ENCODE assay signal across 9 cellular contexts in genomic region chr11:5624489-5625278, GRCh38. TPM values are rescaled to one million over a fixed set of nuclear protein-coding genes. Genes with fewer than 3 reads are reported as not detected.
DNase-seq lines count a peak whose midpoint lies in the region; ATAC-seq and TF ChIP-seq lines count a peak whose summit lies in the region.
"Had no signal": no experiment of that assay in that cellular context is flagged by ENCODE, and none has a peak within 500 bp of the region (broad histone marks: within the 10 kb centered on the region; RNA-seq: fewer than 3 reads in every experiment).

TSS of gene TRIM34 (plus strand) at chr11:5625001. CDS start at chr11:5632332, 7,331 bp downstream.

- H3K9me3 ChIP-seq in parathyroid adenoma (ENCODE audit: control insufficient read depth, low read length) = no peaks in the 10 kb centered on the region

- H3K9ac ChIP-seq in parathyroid adenoma = no peak within 1 kb of the TSS

- H3K4me3 Mint-ChIP-seq in activated naive CD4-positive, alpha-beta T cell treated with anti-CD3 and anti-CD28 coated beads for 36 hours = peak within 1 kb of the TSS; percentile 87

- peaks cover 2% of the 10 kb centered on the region for H3K36me3 Mint-ChIP-seq in activated naive CD4-positive, alpha-beta T cell treated with anti-CD3 and anti-CD28 coated beads for 36 hours (ENCODE audit: low read depth)

- H2AFZ ChIP-seq in parathyroid adenoma = peak within 1 kb of the TSS; percentile 83

- CTCF ChIA-PET in activated naive CD4-positive, alpha-beta T cell treated with anti-CD3 and anti-CD28 coated beads for 36 hours (lab: Charles Lee) = interaction anchor here (0.6 to 1.2 kb wide), 2 partner anchors 44 to 61 kb away, joined by 4 to 7 read pairs; partner anchors contain the start of gene TRIM5

- H3K27me3 Mint-ChIP-seq in activated naive CD4-positive, alpha-beta T cell treated with anti-CD3 and anti-CD28 coated beads for 36 hours (ENCODE audit: low read depth) = no peaks in the 10 kb centered on the region

- H3K27ac ChIP-seq in parathyroid adenoma (peak within 1 kb of the TSS; percentile 51), urinary bladder (ENCODE audit: low read depth) (peak within 1 kb of the TSS; percentile 80)
- H3K27ac ChIP-seq: 22Rv1 had no signal

- H3K4me2 ChIP-seq in parathyroid adenoma (ENCODE audit: low read length) = peak within 1 kb of the TSS; percentile 59

- ATAC-seq in HG03095 (IDR thresholded peaks at IDR 0.05; ENCODE audit: unreplicated experiment) = peak; percentile 96

- H3K79me2 ChIP-seq in parathyroid adenoma = no peaks in the 10 kb centered on the region

- intact Hi-C loops in activated naive CD4-positive, alpha-beta T cell treated with anti-CD3 and anti-CD28 coated beads for 36 hours (cut with micrococcal nuclease) = loop anchor here (1.0 to 10.0 kb wide), 7 partner anchors 24 to 1017 kb away; partner anchors contain the start of genes ARFIP2, CNGA4, FHIP1B and OR52N2

- peaks cover 31% of the 10 kb centered on the region for H3K4me1 Mint-ChIP-seq in activated naive CD4-positive, alpha-beta T cell treated with anti-CD3 and anti-CD28 coated beads for 36 hours (ENCODE audit: low read depth)

- H3K27ac Mint-ChIP-seq in activated naive CD4-positive, alpha-beta T cell treated with anti-CD3 and anti-CD28 coated beads for 36 hours = peak within 1 kb of the TSS; percentile 88

- H3K36me3 ChIP-seq in parathyroid adenoma (ENCODE audit: control insufficient read depth, insufficient read depth, low read length) (no peaks in the 10 kb centered on the region), urinary bladder (ENCODE audit: insufficient read depth) (no peaks in the 10 kb centered on the region)

- no peak for TF ChIP-seq CTCF in parathyroid adenoma (IDR thresholded peaks at IDR 0.05)

- WGBS in urinary bladder = 19% methylated on average over 7 of the region's 7 CpGs

- H3K4me3 ChIP-seq in parathyroid adenoma (ENCODE audit: low read depth, low read length) = peak within 1 kb of the TSS; percentile 66
- peak within 1 kb of the TSS; percentile 63 for H3K4me3 ChIP-seq in urinary bladder (ENCODE audit: low read depth, low read length)

- H3K9me3 Mint-ChIP-seq in activated naive CD4-positive, alpha-beta T cell treated with anti-CD3 and anti-CD28 coated beads for 36 hours = no peaks in the 10 kb centered on the region

- DNase-seq in DMS 273 (lab: John Stamatoyannopoulos, UW; ENCODE audit: unreplicated experiment) (peak; percentile 4), DMS 273 treated with DMSO at 0.1 percent for 48 hours (lab: John Stamatoyannopoulos, UW) (no peak), RPMI7951 (ENCODE audit: low read depth) (peak; percentile 73), globus pallidus (ENCODE audit: low spot score) (peak; percentile 60)
- peak; percentile 73 for DNase-seq in activated naive CD4-positive, alpha-beta T cell treated with anti-CD3 and anti-CD28 coated beads for 36 hours

- H3K27me3 ChIP-seq in parathyroid adenoma (ENCODE audit: control insufficient read depth, insufficient read depth, low read length) = no peaks in the 10 kb centered on the region

- H3K4me1 ChIP-seq in parathyroid adenoma (no peaks in the 10 kb centered on the region), urinary bladder (ENCODE audit: insufficient read depth) (no peaks in the 10 kb centered on the region)

RNA-seq across cellular contexts. Expression of gene TRIM34, which starts in this region (rescaled TPM):
- total RNA-seq in RPMI7951 (2014; rRNA removed; shearing (Covaris generic)) = 6.4 and 7.1 TPM in 2 replicates
- 10 to 100 TPM; 12.8 to 12.9 TPM for total RNA-seq in activated naive CD4-positive, alpha-beta T cell treated with anti-CD3 and anti-CD28 coated beads for 36 hours
- total RNA-seq in urinary bladder = 17.1 TPM
- polyA plus RNA-seq in urinary bladder = 6.1 TPM
